ENCODE assay signal across 14 cellular contexts in genomic region chr7:72152171-72153131, GRCh38.
DNase-seq lines count a peak whose midpoint lies in the region; ATAC-seq and TF ChIP-seq lines count a peak whose summit lies in the region.
"Had no signal": no experiment of that assay in that cellular context is flagged by ENCODE, and none has a peak within 500 bp of the region (broad histone marks: within the 10 kb centered on the region; RNA-seq: fewer than 3 reads in every experiment).

No MANE protein-coding gene starts in this region.

- H3K36me3 Mint-ChIP-seq in Calu3 (ENCODE audit: insufficient read depth, unreplicated experiment) = no peaks in the 10 kb centered on the region
- H3K36me3 Mint-ChIP-seq: memory B cell had no signal

- in situ Hi-C loops in SK-MEL-5 (cut with HindIII; ENCODE audit: low pct_unique_long_range_greater_than_20kb, low sequenced_read_pairs) = no loop called here

- no peaks in the 10 kb centered on the region for H3K27me3 Mint-ChIP-seq in Calu3 (ENCODE audit: unreplicated experiment)
- H3K27me3 Mint-ChIP-seq: activated CD4-positive, alpha-beta T cell treated with anti-CD3 and anti-CD28 coated beads, Interleukin-2, amount 10 ng/mL, durations not matched to agents 24 days and 14 days; activated naive CD8-positive, alpha-beta T cell treated with anti-CD3 and anti-CD28 coated beads, Interleukin-2, amount 50 U/mL, for 24 hours; memory B cell; T-helper 17 cell had no signal

- H3K9me3 Mint-ChIP-seq in Calu3 (ENCODE audit: low read depth, unreplicated experiment) = peaks cover 4% of the 10 kb centered on the region

- no peak overlapping the region for H3K27ac Mint-ChIP-seq in Calu3 (ENCODE audit: unreplicated experiment)
- H3K27ac Mint-ChIP-seq: activated CD4-positive, alpha-beta T cell treated with anti-CD3 and anti-CD28 coated beads, Interleukin-2, amount 10 ng/mL, durations not matched to agents 24 days and 14 days; activated naive CD8-positive, alpha-beta T cell treated with anti-CD3 and anti-CD28 coated beads, Interleukin-2, amount 50 U/mL, for 24 hours; memory B cell; T-helper 17 cell had no signal

- DNase-seq in DMS 273 (lab: John Stamatoyannopoulos, UW; ENCODE audit: unreplicated experiment) (peak; percentile 89), SK-MEL-5 (ENCODE audit: low read depth, low spot score) (peak; percentile 9), hypothalamus (lab: John Stamatoyannopoulos, UW) (peak in 34 of 51 donors; percentile 6 to 93 (median 42)), putamen (ENCODE audit: low spot score) (peak; percentile 97), Calu3 (no peak), NCI-H1105 treated with DMSO at 0.1 percent for 48 hours (lab: John Stamatoyannopoulos, UW) (no peak), NCI-H1694 treated with DMSO at 0.1 percent for 48 hours (lab: John Stamatoyannopoulos, UW) (no peak)
- DNase-seq: activated CD4-positive, alpha-beta T cell treated with anti-CD3 and anti-CD28 coated beads, Interleukin-2, amount 10 ng/mL, durations not matched to agents 24 days and 14 days; activated naive CD8-positive, alpha-beta T cell treated with anti-CD3 and anti-CD28 coated beads, Interleukin-2, amount 50 U/mL, for 24 hours; activated T-cell treated with anti-CD3 and anti-CD28 coated beads, Interleukin-2, amount 50 U/mL, for 4 hours; NCI-H524; T-helper 17 cell had no signal

- CTCF ChIA-PET in Calu3 (lab: Charles Lee) = no interaction called here

- BruUV-seq in Calu3 (replicated peaks; lab: Mats Ljungman, UMichigan) = no TSS peak

- TF ChIP-seq CTCF in Calu3 (IDR thresholded peaks at IDR 0.05; ENCODE audit: unreplicated experiment) = no peak

- H3K4me1 Mint-ChIP-seq in Calu3 (ENCODE audit: low read depth, unreplicated experiment) = no peaks in the 10 kb centered on the region
- H3K4me1 Mint-ChIP-seq: activated CD4-positive, alpha-beta T cell treated with anti-CD3 and anti-CD28 coated beads, Interleukin-2, amount 10 ng/mL, durations not matched to agents 24 days and 14 days; activated naive CD8-positive, alpha-beta T cell treated with anti-CD3 and anti-CD28 coated beads, Interleukin-2, amount 50 U/mL, for 24 hours; memory B cell; T-helper 17 cell had no signal

- ATAC-seq in GM19035 (IDR thresholded peaks at IDR 0.05; ENCODE audit: unreplicated experiment) = no peak
- ATAC-seq: activated naive CD8-positive, alpha-beta T cell treated with anti-CD3 and anti-CD28 coated beads, Interleukin-2, amount 50 U/mL, for 24 hours; activated T-cell treated with anti-CD3 and anti-CD28 coated beads, Interleukin-2, amount 50 U/mL, for 4 hours; T-helper 17 cell had no signal

- H3K4me3 Mint-ChIP-seq in Calu3 (ENCODE audit: low read depth, unreplicated experiment) = no peak overlapping the region
- H3K4me3 Mint-ChIP-seq: activated CD4-positive, alpha-beta T cell treated with anti-CD3 and anti-CD28 coated beads, Interleukin-2, amount 10 ng/mL, durations not matched to agents 24 days and 14 days; activated naive CD8-positive, alpha-beta T cell treated with anti-CD3 and anti-CD28 coated beads, Interleukin-2, amount 50 U/mL, for 24 hours; activated T-cell treated with anti-CD3 and anti-CD28 coated beads, Interleukin-2, amount 50 U/mL, for 4 hours; memory B cell; T-helper 17 cell had no signal

- intact Hi-C loops in Calu3 (cut with micrococcal nuclease; ENCODE audit: unreplicated experiment) = no loop called here

Comparison
In these comparisons a context has a peak if more than half of its experiments do, and no peak if none do; other contexts are left out.
1. DNase-seq: peak in DMS 273 (single experiment), SK-MEL-5 (single experiment), hypothalamus (34 of 51) and putamen (single experiment); none in Calu3 (single experiment), NCI-H1105 treated with DMSO at 0.1 percent for 48 hours (single experiment) and NCI-H1694 treated with DMSO at 0.1 percent for 48 hours (single experiment).